In genomic region chr18:44917865-44918476, GRCh38 we compare ENCODE assay signal across 17 cellular contexts.
A peak's percentile ranks its signal among the peaks of the same experiment; 100 is the strongest.
DNase-seq lines count a peak whose midpoint lies in the region; ATAC-seq and TF ChIP-seq lines count a peak whose summit lies in the region.
"Had no signal": no experiment of that assay in that cellular context is flagged by ENCODE, and none has a peak within 500 bp of the region (broad histone marks: within the 10 kb centered on the region; RNA-seq: fewer than 3 reads in every experiment).

No MANE protein-coding gene starts in this region.

- H3K27ac ChIP-seq in Peyer's patch (peak overlapping the region in 2 of 4 donors; percentile 4 to 13), heart right ventricle (peak overlapping the region in 1 of 10 donors; percentile 32), muscle layer of colon (ENCODE audit: low read depth, low read length) (peak overlapping the region; percentile 76), thoracic aorta (peak overlapping the region; percentile 71 to 72)

- no peaks in the 10 kb centered on the region for H3K36me3 Mint-ChIP-seq in activated T-cell treated with anti-CD3 and anti-CD28 coated beads, Interleukin-2, amount 50 U/mL, for 4 hours (ENCODE audit: insufficient read depth)

- intact Hi-C loops in heart right ventricle (cut with DNase I), result loop anchor here in 1 of 10 donors (10.0 kb wide), 1 partner anchor 297 kb away; no protein-coding TSS in a partner anchor

- H3K4me3 ChIP-seq in Peyer's patch (no peak overlapping the region), heart right ventricle (no peak overlapping the region), muscle layer of colon (ENCODE audit: low read depth in 1 of 2, low read length in 2 of 2) (peak overlapping the region in 1 of 2 donors; percentile 13), thoracic aorta (peak overlapping the region; percentile 17), BE2C (ENCODE audit: low read depth, low read length) (no peak overlapping the region)
- H3K4me3 ChIP-seq: dorsolateral prefrontal cortex, HAP-1 had no signal

- TF ChIP-seq CTCF in Peyer's patch (IDR thresholded peaks at IDR 0.05), result no peak
- TF ChIP-seq CTCF in heart right ventricle (IDR thresholded peaks at IDR 0.05), result no peak
- no peak for TF ChIP-seq CTCF in thoracic aorta (IDR thresholded peaks at IDR 0.05)
- TF ChIP-seq CTCF in BE2C (IDR thresholded peaks at IDR 0.05; ENCODE audit: low read depth, low read length), result no peak

- DNase-seq in Peyer's patch (peak in 2 of 3 donors; percentile 53 to 63), heart right ventricle (no peak), thoracic aorta (ENCODE audit: low spot score) (no peak), T1000 (lab: John Stamatoyannopoulos, UW) (no peak), BE2C (no peak)
- no peak for DNase-seq in activated T-cell treated with anti-CD3 and anti-CD28 coated beads, Interleukin-2, amount 50 U/mL, for 4 hours
- DNase-seq: activated CD8-positive, alpha-beta memory T cell treated with anti-CD3 and anti-CD28 coated beads, Interleukin-2, amount 10 ng/mL, durations not matched to agents 7 days and 5 days; activated gamma-delta T cell; dorsolateral prefrontal cortex; NCI-H446; SHP77 treated with DMSO at 0.1 percent for 48 hours; stimulated activated naive CD8-positive, alpha-beta T cell treated with anti-CD3 and anti-CD28 coated beads, Interleukin-15, Interleukin-2, amounts not matched to agents 100 U/mL and 50 U/mL, for 24 hours had no signal

- H3K4me1 Mint-ChIP-seq in activated T-cell treated with anti-CD3 and anti-CD28 coated beads, Interleukin-2, amount 50 U/mL, for 4 hours (ENCODE audit: low read depth), result no peaks in the 10 kb centered on the region

- 67 to 73% methylated on average over 10 of the region's 10 CpGs for WGBS in heart right ventricle, 2 donors

- H3K27me3 ChIP-seq in Peyer's patch, result no peaks in the 10 kb centered on the region
- no peaks in the 10 kb centered on the region for H3K27me3 ChIP-seq in heart right ventricle
- no peaks in the 10 kb centered on the region for H3K27me3 ChIP-seq in muscle layer of colon (ENCODE audit: control insufficient read depth in 1 of 2, insufficient read depth in 2 of 2, low read length in 2 of 2)
- no peaks in the 10 kb centered on the region for H3K27me3 ChIP-seq in thoracic aorta (replicated peaks; ENCODE audit: insufficient read depth)
- no peaks in the 10 kb centered on the region for H3K27me3 ChIP-seq in BE2C
- H3K27me3 ChIP-seq: dorsolateral prefrontal cortex had no signal

- peak in 5 of 8 donors; percentile 34 to 84 (median 48) for ATAC-seq in heart right ventricle
- no peak for ATAC-seq in thoracic aorta (ENCODE audit: insufficient number of reproducible peaks, low FRiP score, low read depth)
- ATAC-seq in activated T-cell treated with anti-CD3 and anti-CD28 coated beads, Interleukin-2, amount 50 U/mL, for 4 hours, result no peak
- no peak for ATAC-seq in esophagus mucosa
- ATAC-seq: activated CD4-positive, CD25-positive, alpha-beta regulatory T cell treated with anti-CD3 and anti-CD28 coated beads, Interleukin-2, amount 50 U/mL, for 24 hours; activated CD8-positive, alpha-beta memory T cell treated with anti-CD3 and anti-CD28 coated beads, Interleukin-2, amount 10 ng/mL, durations not matched to agents 7 days and 5 days; stimulated activated naive CD8-positive, alpha-beta T cell treated with anti-CD3 and anti-CD28 coated beads, Interleukin-15, Interleukin-2, amounts not matched to agents 100 U/mL and 50 U/mL, for 24 hours had no signal

- H3K36me3 ChIP-seq in Peyer's patch (no peaks in the 10 kb centered on the region), heart right ventricle (no peaks in the 10 kb centered on the region), muscle layer of colon (ENCODE audit: insufficient read depth, low read length) (no peaks in the 10 kb centered on the region), thoracic aorta (no peaks in the 10 kb centered on the region), BE2C (no peaks in the 10 kb centered on the region)
- H3K36me3 ChIP-seq: HAP-1 had no signal

- peaks cover 4% of the 10 kb centered on the region for H3K27me3 Mint-ChIP-seq in activated T-cell treated with anti-CD3 and anti-CD28 coated beads, Interleukin-2, amount 50 U/mL, for 4 hours (ENCODE audit: low read depth)

- H3K4me3 Mint-ChIP-seq in activated T-cell treated with anti-CD3 and anti-CD28 coated beads, Interleukin-2, amount 50 U/mL, for 4 hours, result no peak overlapping the region
- H3K4me3 Mint-ChIP-seq: activated CD8-positive, alpha-beta memory T cell treated with anti-CD3 and anti-CD28 coated beads, Interleukin-2, amount 10 ng/mL, durations not matched to agents 7 days and 5 days; T-helper 1 cell treated with Interleukin-12 subunit alpha and Interleukin-12 subunit beta and Interleukin-4 antibody, amounts not matched to agents 30 μg/mL and 1 μg/mL, for 36 hours had no signal

- no peaks in the 10 kb centered on the region for H3K9me3 Mint-ChIP-seq in activated T-cell treated with anti-CD3 and anti-CD28 coated beads, Interleukin-2, amount 50 U/mL, for 4 hours
- H3K9me3 Mint-ChIP-seq: T-helper 1 cell treated with Interleukin-12 subunit alpha and Interleukin-12 subunit beta and Interleukin-4 antibody, amounts not matched to agents 30 μg/mL and 1 μg/mL, for 36 hours had no signal

- H3K9me3 ChIP-seq in Peyer's patch (no peaks in the 10 kb centered on the region), heart right ventricle (no peaks in the 10 kb centered on the region), muscle layer of colon (ENCODE audit: low read length) (no peaks in the 10 kb centered on the region), thoracic aorta (no peaks in the 10 kb centered on the region), BE2C (no peaks in the 10 kb centered on the region)
- H3K9me3 ChIP-seq: HAP-1 had no signal

- no peak overlapping the region for H3K9ac ChIP-seq in muscle layer of colon (ENCODE audit: low read length)

- TF ChIP-seq POLR2A in Peyer's patch (IDR thresholded peaks at IDR 0.05), result no peak

- peaks cover 0 to 10% (median 2%) of the 10 kb centered on the region in 4 donors for H3K4me1 ChIP-seq in Peyer's patch
- H3K4me1 ChIP-seq in heart right ventricle, result peaks cover 6 to 32% (median 17%) of the 10 kb centered on the region in 9 donors
- H3K4me1 ChIP-seq in muscle layer of colon (ENCODE audit: insufficient read depth, low read length), result peaks cover 42% of the 10 kb centered on the region
- H3K4me1 ChIP-seq in thoracic aorta (ENCODE audit: control insufficient read depth in 1 of 2, low read depth in 2 of 2), result peaks cover 13 to 40% of the 10 kb centered on the region in 2 donors
- H3K4me1 ChIP-seq in BE2C, result no peaks in the 10 kb centered on the region
- H3K4me1 ChIP-seq: HAP-1 had no signal

Comparison
In these comparisons a context has a peak if more than half of its experiments do, and no peak if none do; other contexts are left out.
1. DNase-seq: peak in Peyer's patch (2 of 3); none in heart right ventricle (0 of 2), thoracic aorta (single experiment), T1000 (single experiment), BE2C (single experiment) and activated T-cell treated with anti-CD3 and anti-CD28 coated beads, Interleukin-2, amount 50 U/mL, for 4 hours (single experiment).
2. ATAC-seq: peak in heart right ventricle (5 of 8); none in thoracic aorta (single experiment), activated T-cell treated with anti-CD3 and anti-CD28 coated beads, Interleukin-2, amount 50 U/mL, for 4 hours (0 of 2) and esophagus mucosa (single experiment).